ENCODE assay signal across 22 cellular contexts in genomic region chr6:163702736-163703135, GRCh38.
A peak's percentile ranks its signal among the peaks of the same experiment; 100 is the strongest.
DNase-seq lines count a peak whose midpoint lies in the region; ATAC-seq and TF ChIP-seq lines count a peak whose summit lies in the region.
"Had no signal": no experiment of that assay in that cellular context is flagged by ENCODE, and none has a peak within 500 bp of the region (broad histone marks: within the 10 kb centered on the region; RNA-seq: fewer than 3 reads in every experiment).

No MANE protein-coding gene starts in this region.

- CTCF ChIA-PET in GM10248 (lab: Yijun Ruan, JAX), result interaction anchor here (1.8 kb wide), 1 partner anchor 8 kb away, joined by 4 read pairs; no protein-coding TSS in a partner anchor

- DNase-seq in GM10248 (ENCODE audit: extremely low spot score) (peak; percentile 40), cerebellar nuclear complex (lab: John Stamatoyannopoulos, UW) (no peak), NCI-H510A (lab: John Stamatoyannopoulos, UW) (no peak)
- DNase-seq: activated CD4-positive, alpha-beta T cell treated with anti-CD3 and anti-CD28 coated beads for 48 hours; activated naive CD4-positive, alpha-beta T cell treated with anti-CD3 and anti-CD28 coated beads for 36 hours; activated T-cell treated with anti-CD3 and anti-CD28 coated beads, Interleukin-2, amount 50 U/mL, for 48 hours; amygdala; BE2C; GF-D8; HCEC 1CT; NCI-H187 treated with DMSO at 0.1 percent for 48 hours; NCI-H526 treated with DMSO at 0.1 percent for 48 hours; posterior cingulate gyrus; stimulated activated CD4-positive, alpha-beta T cell treated with anti-CD3 and anti-CD28 coated beads, Interleukin-4, amount 100 ng/mL, for 4 hours; stimulated activated naive CD8-positive, alpha-beta T cell treated with anti-CD3 and anti-CD28 coated beads, Interleukin-15, Interleukin-2, amounts not matched to agents 100 U/mL and 50 U/mL, for 24 hours; T-helper 1 cell had no signal

- no peak for TF ChIP-seq CTCF in GM10248 (IDR thresholded peaks at IDR 0.05; ENCODE audit: control extremely low read depth, extremely low read depth, low read depth, missing control alignments)

- peak; percentile 25 for ATAC-seq in GM18870 (IDR thresholded peaks at IDR 0.05; ENCODE audit: unreplicated experiment)
- ATAC-seq in GM21619 (IDR thresholded peaks at IDR 0.05; ENCODE audit: unreplicated experiment), result peak; percentile 21
- peak; percentile 46 for ATAC-seq in HG03354 (IDR thresholded peaks at IDR 0.05; ENCODE audit: poor library complexity, severe bottlenecking, unreplicated experiment)
- ATAC-seq in HG03469 (IDR thresholded peaks at IDR 0.05; ENCODE audit: unreplicated experiment), result no peak
- ATAC-seq in HG02840 (IDR thresholded peaks at IDR 0.05; ENCODE audit: low FRiP score, unreplicated experiment), result no peak
- ATAC-seq: sciatic nerve; stimulated activated naive CD8-positive, alpha-beta T cell treated with anti-CD3 and anti-CD28 coated beads, Interleukin-15, Interleukin-2, amounts not matched to agents 100 U/mL and 50 U/mL, for 24 hours had no signal

- POLR2A ChIA-PET in GM10248 (lab: Yijun Ruan, JAX), result no interaction called here

Comparison
In these comparisons a context has a peak if more than half of its experiments do, and no peak if none do; other contexts are left out.
1. ATAC-seq: peak in GM18870 (single experiment), GM21619 (single experiment) and HG03354 (single experiment); none in HG03469 (single experiment) and HG02840 (single experiment).